In the genomic region with DNA sequence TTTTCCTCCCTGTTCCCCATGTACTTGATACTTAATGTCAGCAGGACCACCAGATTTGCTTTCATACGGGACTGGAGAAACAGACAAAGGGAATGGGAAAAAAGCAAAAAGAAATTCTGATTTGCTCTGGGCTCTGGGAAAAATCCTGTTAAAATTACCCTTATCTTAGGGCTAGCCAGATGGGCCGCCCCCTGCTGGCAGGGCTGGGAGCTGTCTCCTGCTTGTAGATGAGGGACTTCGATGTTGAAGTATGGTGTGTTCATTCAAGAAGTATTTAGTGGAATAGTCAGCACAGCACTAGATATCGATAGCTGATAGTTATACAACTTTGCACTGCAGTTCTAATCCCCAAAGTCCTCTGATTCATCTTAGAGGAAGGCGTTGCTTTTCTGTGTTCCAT, we compare ENCODE assay signal across 8 cellular contexts. TPM values are rescaled to one million over a fixed set of nuclear protein-coding genes. Genes with fewer than 3 reads are reported as not detected.
A peak's percentile ranks its signal among the peaks of the same experiment; 100 is the strongest.
DNase-seq lines count a peak whose midpoint lies in the region; TF ChIP-seq lines count a peak whose summit lies in the region.

No MANE protein-coding gene starts in this region.

- H3K9me3 Mint-ChIP-seq in CD14-positive monocyte = peaks cover 0 to 2% (median 0%) of the 10 kb centered on the region in 7 donors
- peaks cover 6% of the 10 kb centered on the region for H3K9me3 Mint-ChIP-seq in mesothelial cell of epicardium

- no peaks in the 10 kb centered on the region for H3K36me3 ChIP-seq in colonic mucosa

- intact Hi-C loops in CD14-positive monocyte (cut with micrococcal nuclease) (loop anchor here in 1 of 2 donors (5.0 to 10.0 kb wide), 2 partner anchors 101 to 423 kb away; no protein-coding TSS in a partner anchor), colonic mucosa (cut with DNase I) (loop anchor here (5.0 kb wide), 1 partner anchor 101 kb away; no protein-coding TSS in a partner anchor)

- H3K36me3 Mint-ChIP-seq in CD14-positive monocyte (peaks cover 43 to 61% of the 10 kb centered on the region in 2 donors), mesothelial cell of epicardium (peaks cover 38% of the 10 kb centered on the region)

- H3K27me3 Mint-ChIP-seq in CD14-positive monocyte (ENCODE audit: low read depth in 3 of 3) (peaks cover 0 to 5% (median 0%) of the 10 kb centered on the region in 3 donors), mesothelial cell of epicardium (ENCODE audit: low read depth) (no peaks in the 10 kb centered on the region)

- H3K27me3 ChIP-seq in HL-60 (ENCODE audit: insufficient read depth, poor library complexity, severe bottlenecking) (no peaks in the 10 kb centered on the region), colonic mucosa (no peaks in the 10 kb centered on the region)

- H3K9ac ChIP-seq in colonic mucosa (ENCODE audit: low read depth in 2 of 2, low read length in 2 of 2) = no peak overlapping the region

- peaks cover 11% of the 10 kb centered on the region for H3K4me1 Mint-ChIP-seq in CD14-positive monocyte
- H3K4me1 Mint-ChIP-seq in mesothelial cell of epicardium = no peaks in the 10 kb centered on the region

- TF ChIP-seq CTCF in CD14-positive monocyte (IDR thresholded peaks at IDR 0.05) (peak; percentile 72), HL-60 (IDR thresholded peaks at IDR 0.05; ENCODE audit: insufficient read depth, low read length) (peak; percentile 47), colonic mucosa (IDR thresholded peaks at IDR 0.05) (peak; percentile 87), mesothelial cell of epicardium (IDR thresholded peaks at IDR 0.05; ENCODE audit: unreplicated experiment) (peak; percentile 59)

- H3K4me1 ChIP-seq in colonic mucosa = no peaks in the 10 kb centered on the region

- H3K27ac Mint-ChIP-seq in CD14-positive monocyte (peak overlapping the region in 1 of 7 donors; percentile 8), mesothelial cell of epicardium (no peak overlapping the region)

- no peak for DNase-seq in CD14-positive monocyte (ENCODE audit: low spot score)
- peak; percentile 6 to 42 for DNase-seq in HL-60 (ENCODE audit: low read depth in 1 of 2, low spot score in 1 of 2)
- peak; percentile 13 for DNase-seq in activated CD4-positive, CD25-positive, alpha-beta regulatory T cell treated with anti-CD3 and anti-CD28 coated beads, Interleukin-2, amount 50 U/mL, for 16 hours (ENCODE audit: low read depth, low spot score)
- DNase-seq in colonic mucosa = peak; percentile 52
- DNase-seq in mesothelial cell of epicardium (ENCODE audit: low spot score in 2 of 2, unreplicated experiment in 2 of 2) = no peak
- DNase-seq in superior temporal gyrus (ENCODE audit: extremely low spot score) = peak; percentile 9
- DNase-seq in NCI-H1048 (lab: John Stamatoyannopoulos, UW) = no peak
- DNase-seq in NCI-H524 treated with DMSO at 0.1 percent for 48 hours (lab: John Stamatoyannopoulos, UW) = no peak

- H3K4me3 Mint-ChIP-seq in CD14-positive monocyte = no peak overlapping the region
- H3K4me3 Mint-ChIP-seq in mesothelial cell of epicardium = no peak overlapping the region

- H3K4me3 ChIP-seq in HL-60 (replicated peaks; ENCODE audit: insufficient read depth, low read length) (no peak overlapping the region), colonic mucosa (no peak overlapping the region)

- no peak overlapping the region for H3K27ac ChIP-seq in HL-60 (replicated peaks)
- no peak overlapping the region for H3K27ac ChIP-seq in colonic mucosa

- no peaks in the 10 kb centered on the region for H3K9me3 ChIP-seq in colonic mucosa

RNA-seq across cellular contexts. Expression of a gene that starts 45.8 kb away (rescaled TPM):
- polyA plus RNA-seq in CD14-positive monocyte = under 1 TPM; 0.69 to 0.72 TPM
- total RNA-seq in colonic mucosa = 10 to 100 TPM in 1 of 2 donors, 1 to 10 TPM in 1; 8.3 to 14.4 TPM
- total RNA-seq in mesothelial cell of epicardium = 27.7 to 28.9 TPM (median 28.0 TPM) in 3 replicates

Comparison
In these comparisons a context has a peak if more than half of its experiments do, and no peak if none do; other contexts are left out.
1. DNase-seq: peak in HL-60 (2 of 2), activated CD4-positive, CD25-positive, alpha-beta regulatory T cell treated with anti-CD3 and anti-CD28 coated beads, Interleukin-2, amount 50 U/mL, for 16 hours (single experiment), colonic mucosa (single experiment) and superior temporal gyrus (single experiment); none in CD14-positive monocyte (single experiment), mesothelial cell of epicardium (0 of 2), NCI-H1048 (single experiment) and NCI-H524 treated with DMSO at 0.1 percent for 48 hours (single experiment).
2. Peak in every context shown above with its lines, with median percentiles within 50 percentile points of each other: CTCF ChIP-seq.